20 cellular contexts compared by ENCODE assay signal in genomic region chr1:163144418-163144817, GRCh38.
"Had no signal": no experiment of that assay in that cellular context is flagged by ENCODE, and none has a peak within 500 bp of the region (broad histone marks: within the 10 kb centered on the region; RNA-seq: fewer than 3 reads in every experiment).

No MANE protein-coding gene starts in this region.

- ATAC-seq: activated CD4-positive, alpha-beta T cell treated with anti-CD3 and anti-CD28 coated beads for 36 hours; activated CD8-positive, alpha-beta memory T cell treated with anti-CD3 and anti-CD28 coated beads, Interleukin-2, amount 10 ng/mL, durations not matched to agents 7 days and 5 days; activated CD8-positive, alpha-beta T cell treated with anti-CD3 and anti-CD28 coated beads, Interleukin-2, amount 10 ng/mL, durations not matched to agents 7 days and 5 days; activated naive CD8-positive, alpha-beta T cell treated with anti-CD3 and anti-CD28 coated beads, Interleukin-2, amount 50 U/mL, for 24 hours; body of pancreas; foreskin keratinocyte; sciatic nerve; stimulated activated effector memory CD8-positive, alpha-beta T cell treated with anti-CD3 and anti-CD28 coated beads, Interleukin-12 subunit alpha, Interleukin-12 subunit beta, amount 100 ng/mL, for 72 hours; T-helper 17 cell had no signal

- H3K27me3 ChIP-seq: body of pancreas, dorsolateral prefrontal cortex, foreskin keratinocyte, uterus had no signal

- H3K4me3 ChIP-seq: body of pancreas, coronary artery, dorsolateral prefrontal cortex, skin epidermis, uterus had no signal

- H3K27ac ChIP-seq: body of pancreas, dorsolateral prefrontal cortex, foreskin keratinocyte, skin epidermis, uterus had no signal

- DNase-seq: activated CD4-positive, alpha-beta T cell treated with anti-CD3 and anti-CD28 coated beads for 36 hours; activated CD4-positive, CD25-positive, alpha-beta regulatory T cell; activated CD8-positive, alpha-beta memory T cell treated with anti-CD3 and anti-CD28 coated beads, Interleukin-2, amount 10 ng/mL, durations not matched to agents 7 days and 5 days; activated CD8-positive, alpha-beta T cell treated with anti-CD3 and anti-CD28 coated beads, Interleukin-2, amount 10 ng/mL, durations not matched to agents 7 days and 5 days; activated naive CD8-positive, alpha-beta T cell treated with anti-CD3 and anti-CD28 coated beads, Interleukin-2, amount 50 U/mL, for 24 hours; activated T-cell treated with anti-CD3 and anti-CD28 coated beads, Interleukin-2, amount 50 U/mL, for 48 hours; body of pancreas; dorsolateral prefrontal cortex; effector memory CD4-positive, alpha-beta T cell; erythroblast; foreskin keratinocyte; mammary epithelial cell; stimulated activated CD4-positive, alpha-beta T cell treated with anti-CD3 and anti-CD28 coated beads, Interleukin-4, amount 100 ng/mL, for 24 hours; T-helper 17 cell; T1000; uterus had no signal

- H3K4me1 ChIP-seq: body of pancreas, foreskin keratinocyte, uterus had no signal

- H3K36me3 ChIP-seq: uterus had no signal

- H3K9me3 ChIP-seq: body of pancreas, uterus had no signal
